In genomic region chr3:10824468-10824867, GRCh38 we compare ENCODE assay signal across 28 cellular contexts. TPM values are rescaled to one million over a fixed set of nuclear protein-coding genes. Genes with fewer than 3 reads are reported as not detected.
"Had no signal": no experiment of that assay in that cellular context is flagged by ENCODE, and none has a peak within 500 bp of the region (broad histone marks: within the 10 kb centered on the region; RNA-seq: fewer than 3 reads in every experiment).

No MANE protein-coding gene starts in this region.

- H3K4me3 ChIP-seq: stomach, suprapubic skin, testis, thoracic aorta, thyroid gland, tibial artery, tibial nerve, transverse colon, upper lobe of left lung, upper lobe of right lung, uterus, vagina had no signal

- H3K36me3 Mint-ChIP-seq: stimulated activated effector memory CD8-positive, alpha-beta T cell treated with anti-CD3 and anti-CD28 coated beads, Interleukin-12 subunit alpha, Interleukin-12 subunit beta, amount 100 ng/mL, for 72 hours; stimulated activated memory B cell treated with anti-CD40 and anti-IgM and Interleukin-4, amounts not matched to agents 10 μg/mL and 1 μg/mL and 100 μg/mL, for 72 hours; stimulated activated naive B cell treated with anti-CD40 and anti-IgM and Interleukin-4, amounts not matched to agents 10 μg/mL and 1 μg/mL and 100 μg/mL, for 72 hours; type B pancreatic cell had no signal

- H3K27ac ChIP-seq: stomach, suprapubic skin, testis, thoracic aorta, thyroid gland, tibial artery, tibial nerve, transverse colon, upper lobe of left lung, upper lobe of right lung, uterus, vagina had no signal

- H3K36me3 ChIP-seq: stomach, suprapubic skin, thoracic aorta, thyroid gland, tibial artery, tibial nerve, transverse colon, upper lobe of left lung, upper lobe of right lung, uterus, vagina had no signal

- DNase-seq: stimulated activated CD4-positive, alpha-beta T cell treated with anti-CD3 and anti-CD28 coated beads, Interleukin-2, amount 100 ng/mL, for 48 hours; stimulated activated CD4-positive, alpha-beta T cell treated with anti-CD3 and anti-CD28 coated beads, Interleukin-4, amount 100 ng/mL, for 1 hour; stimulated activated CD4-positive, alpha-beta T cell treated with anti-CD3 and anti-CD28 coated beads, Interleukin-4, amount 100 ng/mL, for 24 hours; stimulated activated CD4-positive, alpha-beta T cell treated with anti-CD3 and anti-CD28 coated beads, Interleukin-4, amount 100 ng/mL, for 4 hours; stimulated activated CD8-positive, alpha-beta memory T cell treated with anti-CD3 and anti-CD28 coated beads, Interleukin-4, amount 100 ng/mL, for 48 hours; stimulated activated naive B cell treated with anti-CD40 and anti-IgM and Interleukin-4, amounts not matched to agents 10 μg/mL and 1 μg/mL and 100 μg/mL, for 72 hours; stimulated activated naive CD4-positive, alpha-beta T cell; stimulated activated naive CD4-positive, alpha-beta T cell treated with Interleukin-2 at 50 U/mL for 16 hours; stimulated activated naive CD8-positive, alpha-beta T cell treated with anti-CD3 and anti-CD28 coated beads, Interleukin-15, amount 100 ng/mL, for 72 hours; stimulated activated naive CD8-positive, alpha-beta T cell treated with anti-CD3 and anti-CD28 coated beads, Interleukin-15, Interleukin-2, amounts not matched to agents 100 U/mL and 50 U/mL, for 24 hours; stomach; substantia nigra; testis; thyroid gland; tibial artery; transverse colon; trophoblast cell; upper lobe of left lung; upper lobe of right lung; uterus had no signal

- H3K4me3 Mint-ChIP-seq: stimulated activated effector memory CD8-positive, alpha-beta T cell treated with anti-CD3 and anti-CD28 coated beads, Interleukin-12 subunit alpha, Interleukin-12 subunit beta, amount 100 ng/mL, for 72 hours; stimulated activated memory B cell treated with anti-CD40 and anti-IgM and Interleukin-4, amounts not matched to agents 10 μg/mL and 1 μg/mL and 100 μg/mL, for 72 hours; stimulated activated naive B cell treated with anti-CD40 and anti-IgM and Interleukin-4, amounts not matched to agents 10 μg/mL and 1 μg/mL and 100 μg/mL, for 72 hours; stimulated activated naive CD8-positive, alpha-beta T cell treated with anti-CD3 and anti-CD28 coated beads, Interleukin-15, amount 100 ng/mL, for 72 hours; stimulated activated naive CD8-positive, alpha-beta T cell treated with anti-CD3 and anti-CD28 coated beads, Interleukin-15, Interleukin-2, amounts not matched to agents 100 ng/mL and 50 ng/mL, for 24 hours; type B pancreatic cell had no signal

- H3K27ac Mint-ChIP-seq: stimulated activated effector memory CD8-positive, alpha-beta T cell treated with anti-CD3 and anti-CD28 coated beads, Interleukin-12 subunit alpha, Interleukin-12 subunit beta, amount 100 ng/mL, for 72 hours; stimulated activated memory B cell treated with anti-CD40 and anti-IgM and Interleukin-4, amounts not matched to agents 10 μg/mL and 1 μg/mL and 100 μg/mL, for 72 hours; stimulated activated naive B cell treated with anti-CD40 and anti-IgM and Interleukin-4, amounts not matched to agents 10 μg/mL and 1 μg/mL and 100 μg/mL, for 72 hours; stimulated activated naive CD8-positive, alpha-beta T cell treated with anti-CD3 and anti-CD28 coated beads, Interleukin-15, amount 100 ng/mL, for 72 hours; stimulated activated naive CD8-positive, alpha-beta T cell treated with anti-CD3 and anti-CD28 coated beads, Interleukin-15, Interleukin-2, amounts not matched to agents 100 ng/mL and 50 ng/mL, for 24 hours; type B pancreatic cell had no signal

- H3K27me3 ChIP-seq: testis, thyroid gland, tibial nerve, transverse colon, upper lobe of left lung, upper lobe of right lung, uterus, vagina had no signal

- H3K4me1 ChIP-seq: stomach, suprapubic skin, testis, thyroid gland, tibial artery, tibial nerve, transverse colon, upper lobe of left lung, upper lobe of right lung, uterus, vagina had no signal

- H3K9me3 ChIP-seq: testis, thoracic aorta, thyroid gland, tibial artery, transverse colon, upper lobe of left lung, upper lobe of right lung, uterus, vagina had no signal

- H3K9me3 Mint-ChIP-seq: stimulated activated effector memory CD8-positive, alpha-beta T cell treated with anti-CD3 and anti-CD28 coated beads, Interleukin-12 subunit alpha, Interleukin-12 subunit beta, amount 100 ng/mL, for 72 hours; stimulated activated naive CD8-positive, alpha-beta T cell treated with anti-CD3 and anti-CD28 coated beads, Interleukin-15, amount 100 ng/mL, for 72 hours; stimulated activated naive CD8-positive, alpha-beta T cell treated with anti-CD3 and anti-CD28 coated beads, Interleukin-15, Interleukin-2, amounts not matched to agents 100 ng/mL and 50 ng/mL, for 24 hours; type B pancreatic cell had no signal

- H3K4me1 Mint-ChIP-seq: stimulated activated effector memory CD8-positive, alpha-beta T cell treated with anti-CD3 and anti-CD28 coated beads, Interleukin-12 subunit alpha, Interleukin-12 subunit beta, amount 100 ng/mL, for 72 hours; stimulated activated memory B cell treated with anti-CD40 and anti-IgM and Interleukin-4, amounts not matched to agents 10 μg/mL and 1 μg/mL and 100 μg/mL, for 72 hours; stimulated activated naive B cell treated with anti-CD40 and anti-IgM and Interleukin-4, amounts not matched to agents 10 μg/mL and 1 μg/mL and 100 μg/mL, for 72 hours; stimulated activated naive CD8-positive, alpha-beta T cell treated with anti-CD3 and anti-CD28 coated beads, Interleukin-15, amount 100 ng/mL, for 72 hours had no signal

RNA-seq across cellular contexts. Expression of gene SLC6A11, which starts 8.4 kb away (rescaled TPM):
- total RNA-seq: thoracic aorta, thyroid gland, transverse colon had no signal
